In the genomic region with DNA sequence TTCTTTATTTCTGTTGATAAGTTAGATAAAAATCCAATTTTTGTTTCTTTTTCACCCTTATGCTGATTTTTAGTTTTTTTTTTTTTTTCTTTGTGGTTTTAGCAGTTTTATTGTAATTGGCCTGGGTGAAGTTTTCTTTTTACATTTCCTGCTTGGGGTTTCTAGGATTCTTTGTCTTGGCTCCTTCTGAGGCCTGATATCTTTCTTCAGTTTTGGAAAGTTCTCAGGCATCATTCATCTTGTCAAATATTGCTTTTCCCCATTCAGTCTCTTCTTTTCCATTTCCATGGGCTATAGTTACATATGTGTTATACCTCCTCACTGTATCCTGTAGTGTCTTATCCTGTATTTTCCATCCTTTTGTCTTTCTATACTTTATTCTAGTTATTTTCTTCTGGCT, we compare ENCODE assay signal across 26 cellular contexts. TPM values are rescaled to one million over a fixed set of nuclear protein-coding genes. Genes with fewer than 3 reads are reported as not detected.
"Had no signal": no experiment of that assay in that cellular context is flagged by ENCODE, and none has a peak within 500 bp of the region (broad histone marks: within the 10 kb centered on the region; RNA-seq: fewer than 3 reads in every experiment).

No MANE protein-coding gene starts in this region.

- H3K36me3 Mint-ChIP-seq: activated CD8-positive, alpha-beta memory T cell treated with anti-CD3 and anti-CD28 coated beads, Interleukin-2, amount 10 ng/mL, durations not matched to agents 7 days and 5 days had no signal

- H3K9me3 ChIP-seq: breast epithelium, SJSA1 had no signal

- H3K4me3 Mint-ChIP-seq: activated B cell treated with CpG ODN at 0.5 μM for 24 hours; activated CD4-positive, alpha-beta T cell treated with anti-CD3 and anti-CD28 coated beads, Interleukin-2, amount 10 ng/mL, durations not matched to agents 24 days and 14 days; activated CD8-positive, alpha-beta memory T cell treated with anti-CD3 and anti-CD28 coated beads, Interleukin-2, amount 10 ng/mL, durations not matched to agents 7 days and 5 days; activated naive CD4-positive, alpha-beta T cell treated with anti-CD3 and anti-CD28 coated beads for 36 hours; activated naive CD8-positive, alpha-beta T cell; activated T-cell treated with anti-CD3 and anti-CD28 coated beads, Interleukin-2, amount 50 U/mL, for 4 hours had no signal

- H3K27ac ChIP-seq: breast epithelium, SJSA1 had no signal

- ATAC-seq: activated CD8-positive, alpha-beta memory T cell treated with anti-CD3 and anti-CD28 coated beads, Interleukin-2, amount 10 ng/mL, durations not matched to agents 7 days and 5 days; activated T-cell treated with anti-CD3 and anti-CD28 coated beads, Interleukin-2, amount 50 U/mL, for 4 hours; K562; PC-3 had no signal

- H3K36me3 ChIP-seq: breast epithelium, SJSA1 had no signal

- H3K4me3 ChIP-seq: breast epithelium, K562, SJSA1 had no signal

- H3K9me3 Mint-ChIP-seq: activated B cell treated with CpG ODN at 0.5 μM for 24 hours; activated naive CD4-positive, alpha-beta T cell treated with anti-CD3 and anti-CD28 coated beads for 36 hours had no signal

- H3K27me3 Mint-ChIP-seq: activated B cell treated with CpG ODN at 0.5 μM for 24 hours had no signal

- H3K27me3 ChIP-seq: breast epithelium, SJSA1 had no signal

- DNase-seq: activated B cell treated with CpG ODN at 0.5 μM for 24 hours; activated CD4-positive, alpha-beta T cell treated with anti-CD3 and anti-CD28 coated beads for 1 hour; activated CD4-positive, alpha-beta T cell treated with anti-CD3 and anti-CD28 coated beads, Interleukin-2, amount 10 ng/mL, durations not matched to agents 24 days and 14 days; activated CD4-positive, alpha-beta T cell treated with anti-CD3 and anti-CD28 coated beads, Interleukin-2, amount 50 U/mL, for 48 hours; activated CD8-positive, alpha-beta memory T cell treated with anti-CD3 and anti-CD28 coated beads, Interleukin-2, amount 10 ng/mL, durations not matched to agents 7 days and 5 days; activated effector memory CD4-positive, alpha-beta T cell treated with anti-CD3 and anti-CD28 coated beads, Interleukin-2, amount 50 U/mL, for 16 hours; activated naive CD4-positive, alpha-beta T cell treated with anti-CD3 and anti-CD28 coated beads for 36 hours; activated T-cell treated with anti-CD3 and anti-CD28 coated beads, Interleukin-2, amount 50 U/mL, for 4 hours; amygdala; caudate nucleus; Karpas-422; MM.1S; NCI-H1105 treated with DMSO at 0.1 percent for 48 hours; NCI-H1436 treated with DMSO at 0.1 percent for 48 hours; NCI-H187; NCI-H2081; NCI-H446; NCI-H524; PC-3; SHP77; T-helper 2 cell; T1000 had no signal

- H3K27ac Mint-ChIP-seq: activated B cell treated with CpG ODN at 0.5 μM for 24 hours; activated CD4-positive, alpha-beta T cell treated with anti-CD3 and anti-CD28 coated beads, Interleukin-2, amount 10 ng/mL, durations not matched to agents 24 days and 14 days; activated CD8-positive, alpha-beta memory T cell treated with anti-CD3 and anti-CD28 coated beads, Interleukin-2, amount 10 ng/mL, durations not matched to agents 7 days and 5 days; activated naive CD4-positive, alpha-beta T cell treated with anti-CD3 and anti-CD28 coated beads for 36 hours; activated naive CD8-positive, alpha-beta T cell had no signal

- H3K4me1 ChIP-seq: breast epithelium, SJSA1 had no signal

RNA-seq across cellular contexts. Expression of gene ST6GALNAC3, which starts 28.5 kb away (rescaled TPM):
- total RNA-seq: PC-3 had no signal
- polyA plus RNA-seq: K562 had no signal
